Comparison of ENCODE assay signal across 15 cellular contexts in genomic region chr5:44318883-44319282, GRCh38.
DNase-seq lines count a peak whose midpoint lies in the region; ATAC-seq and TF ChIP-seq lines count a peak whose summit lies in the region.
"Had no signal": no experiment of that assay in that cellular context is flagged by ENCODE, and none has a peak within 500 bp of the region (broad histone marks: within the 10 kb centered on the region; RNA-seq: fewer than 3 reads in every experiment).

No MANE protein-coding gene starts in this region.

- ATAC-seq in left lung = peak; percentile 80
- no peak for ATAC-seq in HG03025 (IDR thresholded peaks at IDR 0.05; ENCODE audit: low FRiP score, unreplicated experiment)

- intact Hi-C loops in left lung (cut with DNase I) = no loop called here

- no peak for TF ChIP-seq CTCF in left lung (IDR thresholded peaks at IDR 0.05)

- H3K27me3 ChIP-seq in left lung = no peaks in the 10 kb centered on the region

- no peaks in the 10 kb centered on the region for H3K36me3 ChIP-seq in left lung

- H3K4me1 ChIP-seq in left lung = no peaks in the 10 kb centered on the region

- no peak overlapping the region for H3K27ac ChIP-seq in left lung

- H3K4me3 ChIP-seq in left lung = no peak overlapping the region

- H3K9me3 ChIP-seq in left lung = no peaks in the 10 kb centered on the region

- DNase-seq in DMS53 (lab: John Stamatoyannopoulos, UW) = peak; percentile 36
- peak; percentile 6 for DNase-seq in DMS53 treated with DMSO at 0.1 percent for 48 hours (lab: John Stamatoyannopoulos, UW; ENCODE audit: unreplicated experiment)
- DNase-seq in left lung = no peak
- DNase-seq in GOT3 (lab: John Stamatoyannopoulos, UW) = no peak
- DNase-seq in NCI-H187 (lab: John Stamatoyannopoulos, UW) = no peak
- DNase-seq: C1 segment of cervical spinal cord; Calu3; CD4-positive, alpha-beta memory T cell; COR-L47; DMS79; EL; GF-D8; H7; HCEC 1CT had no signal

Comparison
In these comparisons a context has a peak if more than half of its experiments do, and no peak if none do; other contexts are left out.
1. DNase-seq: peak in DMS53 (single experiment) and DMS53 treated with DMSO at 0.1 percent for 48 hours (single experiment); none in left lung (0 of 2), GOT3 (single experiment) and NCI-H187 (0 of 2).